ENCODE assay signal across 9 cellular contexts in the genomic region with DNA sequence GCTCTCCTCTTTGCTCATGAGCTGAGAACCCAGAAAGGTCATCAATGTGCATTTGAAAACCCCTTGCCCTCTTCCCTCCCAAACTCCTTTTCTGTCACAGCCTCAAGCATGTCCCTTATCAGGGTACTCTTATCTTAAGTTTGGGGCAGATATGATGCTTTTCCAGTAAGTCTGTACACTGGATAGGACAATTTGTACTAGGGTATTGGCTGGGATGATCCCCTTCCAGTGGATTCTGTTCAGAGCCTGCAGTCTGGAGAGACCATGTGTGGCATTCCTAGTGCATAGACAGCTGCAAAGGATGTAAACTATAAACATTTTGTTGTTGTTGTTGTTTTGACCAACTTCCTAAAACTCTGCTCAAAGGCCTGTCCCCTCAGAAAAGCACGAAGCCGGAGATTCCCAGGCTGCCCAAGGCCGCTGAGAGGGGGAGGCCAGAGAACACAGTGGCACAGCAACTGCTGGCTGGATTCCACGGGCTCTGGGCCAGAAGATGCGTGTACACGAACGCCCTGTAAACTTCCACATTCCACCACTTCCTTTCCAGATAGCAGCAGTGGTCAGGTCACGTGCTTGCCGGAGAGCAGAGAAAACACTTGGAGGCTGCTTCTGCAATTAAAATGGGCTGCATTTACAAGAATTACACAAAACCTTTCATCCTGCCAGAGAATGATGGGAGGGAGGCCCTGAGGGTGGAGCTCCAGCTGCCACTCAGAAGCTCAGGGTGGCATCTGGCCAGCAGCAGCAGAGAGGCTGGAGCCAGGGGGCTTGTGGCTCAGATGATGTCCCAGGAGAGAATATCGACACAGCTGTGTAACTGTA. TPM values are rescaled to one million over a fixed set of nuclear protein-coding genes. Genes with fewer than 3 reads are reported as not detected.
DNase-seq lines count a peak whose midpoint lies in the region; ATAC-seq, FAIRE-seq and TF ChIP-seq lines count a peak whose summit lies in the region.
"Had no signal": no experiment of that assay in that cellular context is flagged by ENCODE, and none has a peak within 500 bp of the region (broad histone marks: within the 10 kb centered on the region; RNA-seq: fewer than 3 reads in every experiment).

No MANE protein-coding gene starts in this region.

- DNase-seq in EH (ENCODE audit: low read depth) (peak; percentile 98), NCI-H2171 (lab: John Stamatoyannopoulos, UW) (peak; percentile 88), coronary artery (ENCODE audit: low spot score) (peak; percentile 97), HepG2 (ENCODE audit: low spot score) (peak; percentile 41)
- peak; percentile 47 to 55 for DNase-seq in activated CD4-positive, alpha-beta T cell treated with anti-CD3 and anti-CD28 coated beads for 4 hours
- DNase-seq in stimulated activated CD4-positive, alpha-beta T cell treated with anti-CD3 and anti-CD28 coated beads, Interleukin-2, amount 100 ng/mL, for 48 hours: peak; percentile 36 to 38

- no TSS peak for BruUV-seq in HepG2 (replicated peaks; lab: Mats Ljungman, UMichigan)

- POLR2A ChIA-PET in HepG2 (lab: Yijun Ruan, JAX): no interaction called here

- no peak for FAIRE-seq in HepG2 (lab: Jason Lieb, UNC)
- FAIRE-seq: TTC549 had no signal

- intact Hi-C loops in HepG2 (cut with micrococcal nuclease; ENCODE audit: unreplicated experiment): no loop called here

- 1% methylated on average over 10 of the region's 10 CpGs for WGBS in HepG2 (ENCODE audit: low lambda C conversion rate)

- TF ChIP-seq RAD21 in HepG2 (CRISPR knock-in tag; IDR thresholded peaks at IDR 0.05): no peak

- TF ChIP-seq CTCF in coronary artery (IDR thresholded peaks at IDR 0.05) (no peak), HepG2 (CRISPR knock-in tag; IDR thresholded peaks at IDR 0.05) (no peak)

- no peaks in the 10 kb centered on the region for H3K9me3 ChIP-seq in HepG2 (ENCODE audit: low read length)

- H3K4me1 ChIP-seq in HepG2 (ENCODE audit: insufficient read depth, low read length): peaks cover 9% of the 10 kb centered on the region; the same call in 1 of the 2 replicates

- TF ChIP-seq EP300 in HepG2 (IDR thresholded peaks at IDR 0.05; ENCODE audit: low read depth in 2 of 2, low read length in 2 of 2) (no peak), HepG2 (CRISPR knock-in tag; IDR thresholded peaks at IDR 0.05; ENCODE audit: borderline replicate concordance) (no peak)

- ATAC-seq in HepG2: peak; percentile 79
- ATAC-seq in GM19452 (IDR thresholded peaks at IDR 0.05; ENCODE audit: unreplicated experiment): no peak
- ATAC-seq in HG03135 (IDR thresholded peaks at IDR 0.05; ENCODE audit: unreplicated experiment): no peak

- in situ Hi-C loops in HepG2 (cut with HindIII; ENCODE audit: extremely low pct_ligation_motif_present, low pct_unique_long_range_greater_than_20kb): no loop called here

- H2AFZ ChIP-seq in HepG2 (ENCODE audit: low read length): no peak overlapping the region

- H3K9ac ChIP-seq in HepG2 (ENCODE audit: insufficient read depth, low read depth, low read length): no peak overlapping the region

- CTCF ChIA-PET in HepG2 (lab: Yijun Ruan, JAX; ENCODE audit: low intra/inter-chr PET ratio, low total read pairs): no interaction called here

- H3K27me3 ChIP-seq in HepG2 (ENCODE audit: control insufficient read depth in 1 of 2, insufficient read depth in 2 of 2, low read length in 2 of 2): peaks cover 2 to 20% of the 10 kb centered on the region in 2 experiments; a peak in 2 of 5 replicates

- no peaks in the 10 kb centered on the region for H3K36me3 ChIP-seq in HepG2 (replicated peaks in 1 of 2; ENCODE audit: control insufficient read depth in 1 of 2, insufficient read depth in 2 of 2, low read length in 2 of 2)

- H4K20me1 ChIP-seq in HepG2 (ENCODE audit: insufficient read depth, low read length): no peaks in the 10 kb centered on the region

- H3K79me2 ChIP-seq in HepG2 (ENCODE audit: insufficient read depth, low read length): no peaks in the 10 kb centered on the region

- H3K27ac ChIP-seq in coronary artery (peak overlapping the region; percentile 88 to 92), HepG2 (ENCODE audit: extremely low read length, insufficient read depth, low read length) (no peak overlapping the region)

- no peak for TF ChIP-seq POLR2A in HepG2 (IDR thresholded peaks at IDR 0.05; ENCODE audit: insufficient read depth in 1 of 2, low read depth in 2 of 2, low read length in 2 of 2)

- H3K4me2 ChIP-seq in HepG2 (ENCODE audit: low read depth, low read length): peak overlapping the region; percentile 21; the same call in 1 of the 2 replicates

- peak overlapping the region; percentile 44 for H3K4me3 ChIP-seq in coronary artery
- H3K4me3 ChIP-seq in HepG2 (replicated peaks in 1 of 3; ENCODE audit: insufficient read depth in 1 of 3, low read depth in 2 of 3, low read length in 3 of 3): no peak overlapping the region; a peak in 1 of 6 replicates

TF ChIP-seq in HepG2, 621 proteins besides CTCF, POLR2A, EP300 and RAD21 (continues in another document):
- TF ChIP-seq PHF20 (CRISPR knock-in tag; IDR thresholded peaks at IDR 0.05): no peak
- no peak for TF ChIP-seq ZNF329 (CRISPR knock-in tag; IDR thresholded peaks at IDR 0.05; ENCODE audit: low read depth)
- no peak for TF ChIP-seq GFI1 (CRISPR knock-in tag; IDR thresholded peaks at IDR 0.05; ENCODE audit: borderline replicate concordance)
- TF ChIP-seq ARID2 (CRISPR knock-in tag; IDR thresholded peaks at IDR 0.05; ENCODE audit: borderline replicate concordance): no peak
- TF ChIP-seq ARNT (IDR thresholded peaks at IDR 0.05): no peak
- no peak for TF ChIP-seq ZNF274 (CRISPR knock-in tag; IDR thresholded peaks at IDR 0.05)
- no peak for TF ChIP-seq STAT6 (CRISPR knock-in tag; IDR thresholded peaks at IDR 0.05; ENCODE audit: borderline replicate concordance)
- TF ChIP-seq ZNF503 (CRISPR knock-in tag; IDR thresholded peaks at IDR 0.05): no peak
- no peak for TF ChIP-seq MAZ (IDR thresholded peaks at IDR 0.05; ENCODE audit: borderline replicate concordance, low read depth, low read length)
- no peak for TF ChIP-seq MAZ (CRISPR knock-in tag; IDR thresholded peaks at IDR 0.05; ENCODE audit: low read depth)
- no peak for TF ChIP-seq ZNF709 (CRISPR knock-in tag; IDR thresholded peaks at IDR 0.05)
- TF ChIP-seq ZNF350 (CRISPR knock-in tag; IDR thresholded peaks at IDR 0.05; ENCODE audit: borderline replicate concordance, low read depth): no peak
- no peak for TF ChIP-seq ZNF207 (IDR thresholded peaks at IDR 0.05; ENCODE audit: borderline replicate concordance)

RNA-seq across cellular contexts. Expression of gene BMP10, which starts 42.1 kb away (rescaled TPM):
- total RNA-seq in HepG2 (2016; rRNA removed; fragmentation: Illumina TruSeq; extraction: Trizol): not detected in 2 replicates
- not detected in 2 replicates for total RNA-seq in HepG2 (2016; cell fraction: cytosol; rRNA removed; fragmentation: Illumina TruSeq; extraction: Trizol; ENCODE audit: low read depth)
- not detected in 2 replicates for total RNA-seq in HepG2 (2016; cell fraction: insoluble cytoplasmic fraction; rRNA removed; fragmentation: Illumina TruSeq; extraction: Trizol)
- total RNA-seq in HepG2 (2016; cell fraction: membrane; rRNA removed; fragmentation: Illumina TruSeq; extraction: Trizol): not detected in 2 replicates
- not detected in 2 replicates for total RNA-seq in HepG2 (2016; cell fraction: nucleus; rRNA removed; fragmentation: Illumina TruSeq; extraction: Trizol)
- not detected in 2 replicates for polyA plus RNA-seq in HepG2 (2011; rRNA removed)
- polyA plus RNA-seq in HepG2 (2011; cell fraction: cytosol; rRNA removed): not detected in 2 replicates
- polyA plus RNA-seq in HepG2 (2011; cell fraction: nucleus; rRNA removed): not detected in 2 replicates
- polyA plus RNA-seq in HepG2 (2012): not detected in 2 replicates
- polyA plus RNA-seq in HepG2 (2016; cell fraction: cytosol; fragmentation: Illumina TruSeq; extraction: Trizol; ENCODE audit: low read depth): not detected in 2 replicates
- polyA plus RNA-seq in HepG2 (2016; cell fraction: insoluble cytoplasmic fraction; fragmentation: Illumina TruSeq; extraction: Trizol; ENCODE audit: low read depth): not detected in 2 replicates
- not detected in 2 replicates for polyA plus RNA-seq in HepG2 (2016; cell fraction: membrane; fragmentation: Illumina TruSeq; extraction: Trizol; ENCODE audit: low read depth)
- not detected in 2 replicates for polyA plus RNA-seq in HepG2 (2016; cell fraction: nucleus; fragmentation: Illumina TruSeq; extraction: Trizol; ENCODE audit: insufficient read depth, low read depth)
- not detected in 2 replicates for polyA minus RNA-seq in HepG2 (2011; rRNA and poly(A)+ RNA removed; ENCODE audit: low replicate concordance)
- polyA minus RNA-seq in HepG2 (2011; cell fraction: cytosol; rRNA and poly(A)+ RNA removed): not detected in 2 replicates
- polyA minus RNA-seq in HepG2 (2011; cell fraction: nucleus; rRNA and poly(A)+ RNA removed): not detected in 2 replicates

Comparison
In these comparisons a context has a peak if more than half of its experiments do, and no peak if none do; other contexts are left out.
1. DNase-seq: peak in every context shown above with its lines; median percentile 98 in EH; 97 in coronary artery; 88 in NCI-H2171; 51 in activated CD4-positive, alpha-beta T cell treated with anti-CD3 and anti-CD28 coated beads for 4 hours; 41 in HepG2; 37 in stimulated activated CD4-positive, alpha-beta T cell treated with anti-CD3 and anti-CD28 coated beads, Interleukin-2, amount 100 ng/mL, for 48 hours.